In the genomic region with DNA sequence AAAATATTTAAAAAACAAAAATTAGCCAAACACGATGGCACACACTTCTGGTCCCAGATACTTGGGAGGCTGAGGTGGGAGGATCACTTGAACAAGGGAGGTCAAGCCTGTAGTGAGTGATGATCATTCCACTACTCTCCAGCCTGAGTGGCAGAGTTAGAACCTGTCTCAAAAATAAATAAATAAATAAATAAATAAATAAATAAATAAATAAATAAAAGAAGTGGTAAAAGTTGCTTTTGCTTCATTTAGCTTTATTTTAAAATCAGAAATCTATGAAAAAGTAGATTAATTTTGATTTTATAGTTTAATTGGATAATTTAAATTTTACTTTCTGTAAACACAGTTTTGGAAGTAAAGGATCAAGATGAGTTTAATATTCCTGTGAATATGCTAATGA, we compare ENCODE assay signal across 37 cellular contexts.
"Had no signal": no experiment of that assay in that cellular context is flagged by ENCODE, and none has a peak within 500 bp of the region (broad histone marks: within the 10 kb centered on the region; RNA-seq: fewer than 3 reads in every experiment).

No MANE protein-coding gene starts in this region.

- H3K9me3 ChIP-seq: MG63 had no signal

- H3K4me3 ChIP-seq: MG63 had no signal

- DNase-seq: Karpas-422, Kasumi-1, MG63, MM.1S, MV-4-11, NCI-H1048, NCI-H1092, NCI-H1092 treated with DMSO at 0.1 percent for 48 hours, NCI-H1105, NCI-H1105 treated with DMSO at 0.1 percent for 48 hours, NCI-H1417, NCI-H1417 treated with DMSO at 0.1 percent for 48 hours, NCI-H1436, NCI-H1436 treated with DMSO at 0.1 percent for 48 hours, NCI-H146, NCI-H1694, NCI-H1694 treated with DMSO at 0.1 percent for 48 hours, NCI-H187, NCI-H187 treated with DMSO at 0.1 percent for 48 hours, NCI-H1930, NCI-H2029, NCI-H2029 treated with DMSO at 0.1 percent for 48 hours, NCI-H2081, NCI-H2081 treated with DMSO at 0.1 percent for 48 hours, NCI-H2107, NCI-H2171, NCI-H2171 treated with DMSO at 0.1 percent for 48 hours, NCI-H2227 treated with DMSO at 0.1 percent for 48 hours, NCI-H226, NCI-H345, NCI-H446, NCI-H446 treated with DMSO at 0.1 percent for 48 hours, NCI-H510A, NCI-H510A treated with DMSO at 0.1 percent for 48 hours, NCI-H524, NCI-H524 treated with DMSO at 0.1 percent for 48 hours, NCI-H526 had no signal

- H3K36me3 ChIP-seq: MG63 had no signal

- H3K27me3 ChIP-seq: MG63 had no signal
